Comparison of ENCODE assay signal across 8 cellular contexts in the genomic region with DNA sequence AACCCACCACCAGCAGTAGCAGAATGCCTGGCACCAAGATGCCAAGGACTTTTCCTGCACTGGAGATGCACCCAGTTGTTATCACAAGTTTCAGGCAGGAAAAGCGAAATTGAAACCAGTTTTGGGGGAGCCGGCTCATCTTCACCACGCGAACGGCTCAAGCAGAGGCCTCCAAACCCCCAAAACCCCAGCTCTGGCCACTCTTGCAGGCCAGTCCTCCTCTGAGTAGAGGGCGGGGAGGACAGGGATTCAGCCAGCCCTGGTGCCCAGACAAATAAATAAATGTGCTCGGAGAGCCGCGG. TPM values are rescaled to one million over a fixed set of nuclear protein-coding genes. Genes with fewer than 3 reads are reported as not detected.
DNase-seq lines count a peak whose midpoint lies in the region; ATAC-seq and TF ChIP-seq lines count a peak whose summit lies in the region.

No MANE protein-coding gene starts in this region.

- peak overlapping the region; percentile 96 for H3K27ac Mint-ChIP-seq in stimulated activated effector memory CD8-positive, alpha-beta T cell treated with anti-CD3 and anti-CD28 coated beads, Interleukin-12 subunit alpha, Interleukin-12 subunit beta, amount 100 ng/mL, for 72 hours

- peak overlapping the region; percentile 89 for H3K4me3 ChIP-seq in AG10803 (ENCODE audit: low read length)
- peak overlapping the region; percentile 84 to 93 for H3K4me3 ChIP-seq in ascending aorta
- H3K4me3 ChIP-seq in iPS-20b (ENCODE audit: low read length) = peak overlapping the region; percentile 75

- intact Hi-C loops in ascending aorta (cut with DNase I) = loop anchor here (1.0 to 10.0 kb wide), 4 partner anchors 35 to 238 kb away; a partner anchor contains a TSS

- peak overlapping the region; percentile 95 for H3K4me3 Mint-ChIP-seq in stimulated activated effector memory CD8-positive, alpha-beta T cell treated with anti-CD3 and anti-CD28 coated beads, Interleukin-12 subunit alpha, Interleukin-12 subunit beta, amount 100 ng/mL, for 72 hours

- peaks cover 6 to 20% of the 10 kb centered on the region in 2 donors for H3K4me1 ChIP-seq in ascending aorta
- peaks cover 9% of the 10 kb centered on the region for H3K4me1 ChIP-seq in iPS-20b (ENCODE audit: insufficient read depth, low read length)

- H3K9me3 Mint-ChIP-seq in stimulated activated effector memory CD8-positive, alpha-beta T cell treated with anti-CD3 and anti-CD28 coated beads, Interleukin-12 subunit alpha, Interleukin-12 subunit beta, amount 100 ng/mL, for 72 hours = no peaks in the 10 kb centered on the region

- peaks cover 56% of the 10 kb centered on the region for H3K4me1 Mint-ChIP-seq in stimulated activated effector memory CD8-positive, alpha-beta T cell treated with anti-CD3 and anti-CD28 coated beads, Interleukin-12 subunit alpha, Interleukin-12 subunit beta, amount 100 ng/mL, for 72 hours

- peak; percentile 10 for ATAC-seq in GM19372 (IDR thresholded peaks at IDR 0.05; ENCODE audit: low read depth, unreplicated experiment)
- ATAC-seq in stimulated activated effector memory CD8-positive, alpha-beta T cell treated with anti-CD3 and anti-CD28 coated beads, Interleukin-12 subunit alpha, Interleukin-12 subunit beta, amount 100 ng/mL, for 72 hours = peak; percentile 1

- H3K36me3 ChIP-seq in ascending aorta = no peaks in the 10 kb centered on the region
- no peaks in the 10 kb centered on the region for H3K36me3 ChIP-seq in iPS-20b (ENCODE audit: insufficient read depth, low read depth, low read length)

- H3K9ac ChIP-seq in iPS-20b (ENCODE audit: low read depth, low read length) = peak overlapping the region; percentile 72; the same call in 1 of the 2 replicates

- H3K27ac ChIP-seq in ascending aorta (peak overlapping the region; percentile 78 to 82), iPS-20b (ENCODE audit: low read length) (no peak overlapping the region)

- TF ChIP-seq CTCF in AG10803 (conservative IDR thresholded peaks at IDR 0.05; ENCODE audit: low read length) (no peak), ascending aorta (IDR thresholded peaks at IDR 0.05) (no peak)

- peaks cover 38% of the 10 kb centered on the region for H3K36me3 Mint-ChIP-seq in stimulated activated effector memory CD8-positive, alpha-beta T cell treated with anti-CD3 and anti-CD28 coated beads, Interleukin-12 subunit alpha, Interleukin-12 subunit beta, amount 100 ng/mL, for 72 hours

- no peaks in the 10 kb centered on the region for H3K9me3 ChIP-seq in ascending aorta
- no peaks in the 10 kb centered on the region for H3K9me3 ChIP-seq in iPS-20b (ENCODE audit: insufficient read depth, low read depth, low read length)

- H3K27me3 ChIP-seq in ascending aorta (no peaks in the 10 kb centered on the region), iPS-20b (ENCODE audit: insufficient read depth, low read length) (peaks cover 5% of the 10 kb centered on the region)

- DNase-seq in AG10803 (ENCODE audit: low read depth) = peak; percentile 6
- DNase-seq in M059J (ENCODE audit: low read depth) = peak; percentile 56
- no peak for DNase-seq in ascending aorta (ENCODE audit: low spot score in 2 of 2)
- no peak for DNase-seq in stimulated activated effector memory CD8-positive, alpha-beta T cell treated with anti-CD3 and anti-CD28 coated beads, Interleukin-12 subunit alpha, Interleukin-12 subunit beta, amount 100 ng/mL, for 72 hours (ENCODE audit: low spot score in 2 of 2)
- no peak for DNase-seq in SHP77 treated with DMSO at 0.1 percent for 48 hours (lab: John Stamatoyannopoulos, UW)
- no peak for DNase-seq in DMS 273 (lab: John Stamatoyannopoulos, UW; ENCODE audit: unreplicated experiment)

RNA-seq across cellular contexts. Expression of a gene that starts 0.3 kb away (rescaled TPM):
- total RNA-seq in M059J (2014; rRNA removed; shearing (Covaris generic)) = 269 and 314 TPM in 2 replicates
- total RNA-seq in ascending aorta = 44.9 TPM

RNA-seq across cellular contexts. Expression of a gene that starts 29.8 kb away (rescaled TPM):
- not detected in 2 replicates for total RNA-seq in M059J (2014; rRNA removed; shearing (Covaris generic))
- total RNA-seq in ascending aorta = not detected

RNA-seq across cellular contexts. Expression of a gene that starts 30.3 kb away (rescaled TPM):
- total RNA-seq in M059J (2014; rRNA removed; shearing (Covaris generic)) = 13.0 and 17.0 TPM in 2 replicates
- 607 TPM for total RNA-seq in ascending aorta

RNA-seq across cellular contexts. Expression of a gene that starts 36.6 kb away (rescaled TPM):
- 44.6 and 47.9 TPM in 2 replicates for total RNA-seq in M059J (2014; rRNA removed; shearing (Covaris generic))
- not detected for total RNA-seq in ascending aorta

RNA-seq across cellular contexts. Expression of a gene that starts 51.7 kb away (rescaled TPM):
- total RNA-seq in M059J (2014; rRNA removed; shearing (Covaris generic)) = 4.8 and 6.9 TPM in 2 replicates
- total RNA-seq in ascending aorta = 18.4 TPM

Comparison
In these comparisons a context has a peak if more than half of its experiments do, and no peak if none do; other contexts are left out.
1. DNase-seq: peak in AG10803 (single experiment) and M059J (single experiment); none in ascending aorta (0 of 2), stimulated activated effector memory CD8-positive, alpha-beta T cell treated with anti-CD3 and anti-CD28 coated beads, Interleukin-12 subunit alpha, Interleukin-12 subunit beta, amount 100 ng/mL, for 72 hours (0 of 2), SHP77 treated with DMSO at 0.1 percent for 48 hours (single experiment) and DMS 273 (single experiment).
2. RNA of a gene that starts 30.3 kb away (total RNA-seq): 607 TPM in ascending aorta (single experiment); 13.0 to 17.0 TPM in M059J; every median in the first group is over 10 times any median in the second.
3. Peak in every context shown above with its lines, with median percentiles within 50 percentile points of each other: H3K4me3 ChIP-seq.